ENCODE assay signal across 17 cellular contexts in genomic region chr1:11301593-11301992, GRCh38. TPM values are rescaled to one million over a fixed set of nuclear protein-coding genes. Genes with fewer than 3 reads are reported as not detected.
A peak's percentile ranks its signal among the peaks of the same experiment; 100 is the strongest.
DNase-seq lines count a peak whose midpoint lies in the region; TF ChIP-seq lines count a peak whose summit lies in the region.
"Had no signal": no experiment of that assay in that cellular context is flagged by ENCODE, and none has a peak within 500 bp of the region (broad histone marks: within the 10 kb centered on the region; RNA-seq: fewer than 3 reads in every experiment).

No MANE protein-coding gene starts in this region.

- peaks cover 8% of the 10 kb centered on the region for H3K4me1 Mint-ChIP-seq in activated CD4-positive, alpha-beta T cell treated with anti-CD3 and anti-CD28 coated beads, Interleukin-2, amount 10 ng/mL, durations not matched to agents 24 days and 14 days
- H3K4me1 Mint-ChIP-seq in HFFc6 (ENCODE audit: low read depth): no peaks in the 10 kb centered on the region

- H3K4me3 Mint-ChIP-seq in activated CD4-positive, alpha-beta T cell treated with anti-CD3 and anti-CD28 coated beads, Interleukin-2, amount 10 ng/mL, durations not matched to agents 24 days and 14 days: no peak overlapping the region
- no peak overlapping the region for H3K4me3 Mint-ChIP-seq in HFFc6
- H3K4me3 Mint-ChIP-seq: activated CD4-positive, alpha-beta T cell treated with anti-CD3 and anti-CD28 coated beads, Interleukin-2, amount 10 ng/mL, durations not matched to agents 7 days and 5 days; activated naive CD4-positive, alpha-beta T cell treated with anti-CD3 and anti-CD28 coated beads for 36 hours; stimulated activated naive B cell treated with anti-CD40 and anti-IgM and Interleukin-4, amounts not matched to agents 10 μg/mL and 1 μg/mL and 100 μg/mL, for 72 hours had no signal

- no peaks in the 10 kb centered on the region for H3K9me3 Mint-ChIP-seq in activated CD4-positive, alpha-beta T cell treated with anti-CD3 and anti-CD28 coated beads, Interleukin-2, amount 10 ng/mL, durations not matched to agents 24 days and 14 days
- H3K9me3 Mint-ChIP-seq in HFFc6: no peaks in the 10 kb centered on the region
- H3K9me3 Mint-ChIP-seq: activated CD4-positive, alpha-beta T cell treated with anti-CD3 and anti-CD28 coated beads, Interleukin-2, amount 10 ng/mL, durations not matched to agents 7 days and 5 days; activated naive CD4-positive, alpha-beta T cell treated with anti-CD3 and anti-CD28 coated beads for 36 hours; stimulated activated naive B cell treated with anti-CD40 and anti-IgM and Interleukin-4, amounts not matched to agents 10 μg/mL and 1 μg/mL and 100 μg/mL, for 72 hours had no signal

- DNase-seq in activated CD4-positive, alpha-beta T cell treated with anti-CD3 and anti-CD28 coated beads, Interleukin-2, amount 10 ng/mL, durations not matched to agents 24 days and 14 days: no peak
- DNase-seq in activated CD4-positive, alpha-beta T cell treated with anti-CD3 and anti-CD28 coated beads for 1 hour: no peak
- DNase-seq in anterior cingulate cortex (lab: John Stamatoyannopoulos, UW) (peak in 47 of 58 donors; percentile 7 to 83 (median 56)), middle frontal gyrus (ENCODE audit: extremely low spot score, low spot score) (peak; percentile 21), HFFc6 (no peak), DMS 273 (lab: John Stamatoyannopoulos, UW; ENCODE audit: unreplicated experiment) (no peak), AG08396 (ENCODE audit: low spot score) (no peak)
- DNase-seq in activated T-cell treated with anti-CD3 and anti-CD28 coated beads, Interleukin-2, amount 50 U/mL, for 1 hour: no peak
- DNase-seq: activated CD4-positive, alpha-beta T cell treated with anti-CD3 and anti-CD28 coated beads, Interleukin-2, amount 10 ng/mL, durations not matched to agents 7 days and 5 days; activated naive CD4-positive, alpha-beta T cell treated with anti-CD3 and anti-CD28 coated beads for 36 hours; foreskin keratinocyte; HCEC 1CT; Kasumi-1; MV-4-11; NCI-H1694; stimulated activated CD4-positive, alpha-beta T cell treated with anti-CD3 and anti-CD28 coated beads, Interleukin-2, amount 100 ng/mL, for 24 hours; stimulated activated naive B cell treated with anti-CD40 and anti-IgM and Interleukin-4, amounts not matched to agents 10 μg/mL and 1 μg/mL and 100 μg/mL, for 72 hours had no signal

- TF ChIP-seq CTCF in HFFc6 (IDR thresholded peaks at IDR 0.05): no peak

- H3K27me3 Mint-ChIP-seq in activated CD4-positive, alpha-beta T cell treated with anti-CD3 and anti-CD28 coated beads, Interleukin-2, amount 10 ng/mL, durations not matched to agents 24 days and 14 days: no peaks in the 10 kb centered on the region
- peaks cover 4% of the 10 kb centered on the region for H3K27me3 Mint-ChIP-seq in HFFc6 (ENCODE audit: insufficient read depth)
- H3K27me3 Mint-ChIP-seq: activated CD4-positive, alpha-beta T cell treated with anti-CD3 and anti-CD28 coated beads, Interleukin-2, amount 10 ng/mL, durations not matched to agents 7 days and 5 days; stimulated activated naive B cell treated with anti-CD40 and anti-IgM and Interleukin-4, amounts not matched to agents 10 μg/mL and 1 μg/mL and 100 μg/mL, for 72 hours had no signal

- peaks cover 2% of the 10 kb centered on the region for H3K36me3 Mint-ChIP-seq in activated CD4-positive, alpha-beta T cell treated with anti-CD3 and anti-CD28 coated beads, Interleukin-2, amount 10 ng/mL, durations not matched to agents 24 days and 14 days (ENCODE audit: low read depth)
- no peaks in the 10 kb centered on the region for H3K36me3 Mint-ChIP-seq in HFFc6 (ENCODE audit: low read depth)

- H3K27ac Mint-ChIP-seq in activated CD4-positive, alpha-beta T cell treated with anti-CD3 and anti-CD28 coated beads, Interleukin-2, amount 10 ng/mL, durations not matched to agents 24 days and 14 days: peak overlapping the region; percentile 41
- no peak overlapping the region for H3K27ac Mint-ChIP-seq in HFFc6
- H3K27ac Mint-ChIP-seq: activated naive CD4-positive, alpha-beta T cell treated with anti-CD3 and anti-CD28 coated beads for 36 hours; stimulated activated naive B cell treated with anti-CD40 and anti-IgM and Interleukin-4, amounts not matched to agents 10 μg/mL and 1 μg/mL and 100 μg/mL, for 72 hours had no signal

- intact Hi-C loops in activated CD4-positive, alpha-beta T cell treated with anti-CD3 and anti-CD28 coated beads, Interleukin-2, amount 10 ng/mL, durations not matched to agents 24 days and 14 days (cut with micrococcal nuclease): no loop called here

RNA-seq across cellular contexts. Expression of gene UBIAD1, which starts 28.6 kb away (rescaled TPM):
- 32.4 and 32.5 TPM in 2 replicates for total RNA-seq in activated CD4-positive, alpha-beta T cell treated with anti-CD3 and anti-CD28 coated beads, Interleukin-2, amount 10 ng/mL, durations not matched to agents 24 days and 14 days
- total RNA-seq in HFFc6 (2021; fragmentation: NEBNext Ultra II Directional; extraction: Animal tissue kit (Norgen Biotek cat#: 25700)): 10 to 100 TPM; 12.8 to 18.3 (median 13.8) TPM

RNA-seq across cellular contexts. Expression of gene MTOR, which starts 39.2 kb away (rescaled TPM):
- total RNA-seq in activated CD4-positive, alpha-beta T cell treated with anti-CD3 and anti-CD28 coated beads, Interleukin-2, amount 10 ng/mL, durations not matched to agents 24 days and 14 days: 48.1 and 54.4 TPM in 2 replicates
- 10 to 100 TPM; 36.6 to 41.2 (median 38.2) TPM for total RNA-seq in HFFc6 (2021; fragmentation: NEBNext Ultra II Directional; extraction: Animal tissue kit (Norgen Biotek cat#: 25700))

Comparison
In these comparisons a context has a peak if more than half of its experiments do, and no peak if none do; other contexts are left out.
1. DNase-seq: peak in anterior cingulate cortex (47 of 58) and middle frontal gyrus (single experiment); none in activated CD4-positive, alpha-beta T cell treated with anti-CD3 and anti-CD28 coated beads, Interleukin-2, amount 10 ng/mL, durations not matched to agents 24 days and 14 days (single experiment), activated CD4-positive, alpha-beta T cell treated with anti-CD3 and anti-CD28 coated beads for 1 hour (single experiment), HFFc6 (single experiment), DMS 273 (single experiment), AG08396 (single experiment) and activated T-cell treated with anti-CD3 and anti-CD28 coated beads, Interleukin-2, amount 50 U/mL, for 1 hour (single experiment).